In the genomic region with DNA sequence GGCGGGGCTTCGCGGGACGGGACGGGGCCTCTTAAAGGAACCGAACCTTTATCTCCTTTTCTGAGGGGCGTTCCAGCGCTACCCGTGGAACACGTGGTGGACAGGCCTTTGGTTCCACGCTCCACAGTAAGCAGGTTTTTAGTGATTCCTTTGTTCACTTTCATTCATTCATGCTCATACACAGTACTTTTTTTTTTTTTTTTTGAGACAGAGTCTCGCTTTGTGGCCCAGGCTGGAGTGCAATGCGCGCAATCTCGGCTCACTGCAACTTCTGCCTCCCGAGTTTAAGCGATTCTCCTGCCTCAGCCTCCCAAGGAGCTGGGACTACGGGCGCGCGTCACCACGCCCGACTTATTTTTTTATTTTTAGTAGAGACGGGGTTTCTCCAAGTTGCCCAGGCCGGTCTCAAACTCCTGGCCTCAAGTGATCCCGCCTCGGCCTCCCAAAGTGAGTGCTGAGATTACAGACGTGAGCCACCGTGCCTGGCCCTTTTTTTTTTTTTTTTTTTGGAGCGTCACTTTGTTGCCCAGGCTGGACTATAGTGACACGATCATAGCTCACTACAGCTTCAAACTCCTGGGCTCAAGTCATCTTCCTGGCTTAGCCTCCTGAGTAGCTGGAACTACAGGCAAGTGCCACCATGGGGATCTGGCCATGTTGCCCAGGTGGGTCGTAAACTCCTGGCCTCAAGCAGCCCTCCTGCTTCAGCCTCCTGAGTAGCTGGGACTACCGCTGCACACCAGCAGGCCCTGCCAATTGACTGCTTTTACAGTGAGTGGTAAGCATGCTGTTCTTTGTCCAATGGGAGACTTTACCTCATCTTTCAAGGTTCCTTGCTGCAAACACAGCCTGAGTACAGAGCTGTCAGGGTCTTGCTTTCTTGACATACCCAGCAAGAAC, we compare ENCODE assay signal across 8 cellular contexts. TPM values are rescaled to one million over a fixed set of nuclear protein-coding genes. Genes with fewer than 3 reads are reported as not detected.
DNase-seq lines count a peak whose midpoint lies in the region; ATAC-seq, FAIRE-seq and TF ChIP-seq lines count a peak whose summit lies in the region.

No MANE protein-coding gene starts in this region.

- H3K4me2 ChIP-seq in A549, result peak overlapping the region; percentile 80

- WGBS in A549 (ENCODE audit: missing lambda C conversion rate), result 50% methylated on average over 33 of the region's 33 CpGs
- WGBS in mesodermal cell (ENCODE audit: insufficient coverage in 2 of 2), 2 experiments, result 56 to 59% methylated on average over 31 to 32 of the region's 33 CpGs

- no peak for TF ChIP-seq POLR2A in A549 (IDR thresholded peaks at IDR 0.05; ENCODE audit: low read length)

- TF ChIP-seq CTCF in A549 (IDR thresholded peaks at IDR 0.05), result no peak
- TF ChIP-seq CTCF in brain microvascular endothelial cell (IDR thresholded peaks at IDR 0.05; ENCODE audit: low read depth, low read length, missing control alignments), result no peak

- POLR2A ChIA-PET in A549 (lab: Yijun Ruan, JAX), result interaction anchor here (0.5 to 1.1 kb wide), 4 partner anchors 122 to 563 kb away, joined by 4 to 5 read pairs (median 5); a partner anchor contains a TSS

- TF ChIP-seq RAD21 in A549 (conservative IDR thresholded peaks at IDR 0.05 in 1 of 2, IDR thresholded peaks at IDR 0.05 in 1 of 2), result no peak

- H3K36me3 ChIP-seq in brain microvascular endothelial cell (replicated peaks) (no peaks in the 10 kb centered on the region), mesodermal cell (ENCODE audit: control insufficient read depth, insufficient read depth, low read length) (peaks cover 27% of the 10 kb centered on the region)

- H3K4me1 ChIP-seq in A549, result peaks cover 12% of the 10 kb centered on the region; the same call in 2 of the 3 replicates
- peaks cover 3% of the 10 kb centered on the region for H3K4me1 ChIP-seq in mesodermal cell (ENCODE audit: control insufficient read depth, insufficient read depth, low read length, poor library complexity, severe bottlenecking)

- in situ Hi-C loops in brain microvascular endothelial cell (cut with HindIII; ENCODE audit: low pct_ligation_motif_present, low sequenced_read_pairs), result no loop called here

- H3K4me3 ChIP-seq in A549 (peak overlapping the region; percentile 92), brain microvascular endothelial cell (ENCODE audit: low read depth, low read length) (peak overlapping the region; percentile 88), mesodermal cell (ENCODE audit: extremely low read depth, insufficient read depth, low read length, poor library complexity, severe bottlenecking) (peak overlapping the region; percentile 62)

- H3K27ac ChIP-seq in A549 (peak overlapping the region; percentile 90 to 95), brain microvascular endothelial cell (peak overlapping the region; percentile 3), mesodermal cell (ENCODE audit: low read depth, low read length, severe bottlenecking) (peak overlapping the region; percentile 43), substantia nigra (ENCODE audit: low read depth, low read length, poor library complexity, severe bottlenecking) (no peak overlapping the region)

- TF ChIP-seq EP300 in A549 (IDR thresholded peaks at IDR 0.05), result no peak

- CTCF ChIA-PET in A549 (lab: Yijun Ruan, JAX), result interaction anchor here (1.0 to 2.2 kb wide), 8 partner anchors 9 to 283 kb away, joined by 3 to 18 read pairs (median 4); no protein-coding TSS in a partner anchor

- ATAC-seq in A549 (no peak), HG03558 (IDR thresholded peaks at IDR 0.05; ENCODE audit: extremely low read depth, unreplicated experiment) (peak; percentile 28), GM18907 (IDR thresholded peaks at IDR 0.05; ENCODE audit: unreplicated experiment) (no peak)

- DNase-seq in A549 (ENCODE audit: low read depth in 1 of 2, low spot score in 1 of 2), result no peak
- no peak for DNase-seq in brain microvascular endothelial cell
- no peak for DNase-seq in activated CD4-positive, CD25-positive, alpha-beta regulatory T cell treated with anti-CD3 and anti-CD28 coated beads, Interleukin-2, amount 50 U/mL, for 72 hours
- DNase-seq in NCI-H446 treated with DMSO at 0.1 percent for 48 hours (lab: John Stamatoyannopoulos, UW), result no peak
- DNase-seq in substantia nigra (lab: John Stamatoyannopoulos, UW), result no peak

- no peak for FAIRE-seq in A549 (lab: Jason Lieb, UNC)

- no peaks in the 10 kb centered on the region for H3K9me3 ChIP-seq in A549
- no peaks in the 10 kb centered on the region for H3K9me3 ChIP-seq in mesodermal cell (ENCODE audit: control insufficient read depth, low read length)

- H3K27me3 ChIP-seq in brain microvascular endothelial cell (replicated peaks), result no peaks in the 10 kb centered on the region

TF ChIP-seq in A549, 52 proteins besides CTCF, POLR2A, EP300 and RAD21:
- TF ChIP-seq ZFP36 (IDR thresholded peaks at IDR 0.05; ENCODE audit: borderline replicate concordance, partially characterized antibody) (no peak), BHLHE40 (IDR thresholded peaks at IDR 0.05; ENCODE audit: low read depth, low read length) (peak; percentile 81; the same call in 1 of the 2 replicates), ZC3H11A (IDR thresholded peaks at IDR 0.05) (no peak), HOXB13 (CRISPR knock-in tag; IDR thresholded peaks at IDR 0.05; ENCODE audit: low read depth) (0 out of 2 replicates have a peak, but pooled peaks have one; percentile 57), CHD4 (IDR thresholded peaks at IDR 0.05; ENCODE audit: borderline replicate concordance) (no peak), EHMT2 (IDR thresholded peaks at IDR 0.05; ENCODE audit: low read depth) (no peak)
- TF ChIP-seq, protein P1, sequence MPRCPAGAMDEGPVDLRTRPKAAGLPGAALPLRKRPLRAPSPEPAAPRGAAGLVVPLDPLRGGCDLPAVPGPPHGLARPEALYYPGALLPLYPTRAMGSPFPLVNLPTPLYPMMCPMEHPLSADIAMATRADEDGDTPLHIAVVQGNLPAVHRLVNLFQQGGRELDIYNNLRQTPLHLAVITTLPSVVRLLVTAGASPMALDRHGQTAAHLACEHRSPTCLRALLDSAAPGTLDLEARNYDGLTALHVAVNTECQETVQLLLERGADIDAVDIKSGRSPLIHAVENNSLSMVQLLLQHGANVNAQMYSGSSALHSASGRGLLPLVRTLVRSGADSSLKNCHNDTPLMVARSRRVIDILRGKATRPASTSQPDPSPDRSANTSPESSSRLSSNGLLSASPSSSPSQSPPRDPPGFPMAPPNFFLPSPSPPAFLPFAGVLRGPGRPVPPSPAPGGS (IDR thresholded peaks at IDR 0.05), result no peak
- TF ChIP-seq, protein P2, sequence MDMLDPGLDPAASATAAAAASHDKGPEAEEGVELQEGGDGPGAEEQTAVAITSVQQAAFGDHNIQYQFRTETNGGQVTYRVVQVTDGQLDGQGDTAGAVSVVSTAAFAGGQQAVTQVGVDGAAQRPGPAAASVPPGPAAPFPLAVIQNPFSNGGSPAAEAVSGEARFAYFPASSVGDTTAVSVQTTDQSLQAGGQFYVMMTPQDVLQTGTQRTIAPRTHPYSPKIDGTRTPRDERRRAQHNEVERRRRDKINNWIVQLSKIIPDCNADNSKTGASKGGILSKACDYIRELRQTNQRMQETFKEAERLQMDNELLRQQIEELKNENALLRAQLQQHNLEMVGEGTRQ (IDR thresholded peaks at IDR 0.05), result peak; percentile 90; the same call in 1 of the 2 replicates

RNA-seq across cellular contexts. Expression of a gene that starts 0.5 kb away (rescaled TPM):
- 22.3 and 23.9 TPM in 2 replicates for polyA plus RNA-seq in A549 (2011; rRNA removed)
- polyA plus RNA-seq in A549 (2012; cell fraction: cytosol; rRNA removed), result 73.2 and 81.0 TPM in 2 replicates
- polyA plus RNA-seq in A549 (2012; cell fraction: nucleus; rRNA removed), result 79.3 and 105 TPM in 2 replicates
- polyA plus RNA-seq in A549 (2017; fragmentation: RNase III; extraction: RNeasy Plus Mini Kit Qiagen cat#74134 plus additional on column Dnase treatment), result 34.7 to 40.1 TPM (median 36.5 TPM) in 3 replicates
- 19.6 and 24.1 TPM in 2 replicates for polyA minus RNA-seq in A549 (2011; rRNA and poly(A)+ RNA removed)
- polyA plus RNA-seq in mesodermal cell (2013, experiment 1 of 2), result 14.5 TPM
- polyA plus RNA-seq in mesodermal cell (2013, experiment 2 of 2), result 14.1 TPM

RNA-seq across cellular contexts. Expression of a gene that starts 20.8 kb away (rescaled TPM):
- polyA plus RNA-seq in A549 (2011; rRNA removed) (0.18 and 0.29 TPM in 2 replicates), A549 (2017; fragmentation: RNase III; extraction: RNeasy Plus Mini Kit Qiagen cat#74134 plus additional on column Dnase treatment) (0.24 to 0.35 TPM (median 0.26 TPM) in 3 replicates)
- 0.22 and 0.23 TPM in 2 replicates for polyA plus RNA-seq in A549 (2012; cell fraction: cytosol; rRNA removed)
- 4.9 and 5.0 TPM in 2 replicates for polyA plus RNA-seq in A549 (2012; cell fraction: nucleus; rRNA removed)
- 0.21 and 0.29 TPM in 2 replicates for polyA minus RNA-seq in A549 (2011; rRNA and poly(A)+ RNA removed)
- polyA plus RNA-seq in mesodermal cell (2013, experiment 1 of 2), result 0.92 TPM
- polyA plus RNA-seq in mesodermal cell (2013, experiment 2 of 2), result 1.1 TPM

RNA-seq across cellular contexts. Expression of a gene that starts 21.8 kb away (rescaled TPM):
- polyA plus RNA-seq in A549 (2011; rRNA removed) (1.3 and 1.7 TPM in 2 replicates), A549 (2017; fragmentation: RNase III; extraction: RNeasy Plus Mini Kit Qiagen cat#74134 plus additional on column Dnase treatment) (0.84 to 1.3 TPM (median 1.1 TPM) in 3 replicates)
- 0.99 and 1.3 TPM in 2 replicates for polyA plus RNA-seq in A549 (2012; cell fraction: cytosol; rRNA removed)
- 0.52 and 0.75 TPM in 2 replicates for polyA plus RNA-seq in A549 (2012; cell fraction: nucleus; rRNA removed)
- polyA minus RNA-seq in A549 (2011; rRNA and poly(A)+ RNA removed), result 0.83 and 1.8 TPM in 2 replicates
- 6.2 TPM for polyA plus RNA-seq in mesodermal cell (2013, experiment 1 of 2)
- polyA plus RNA-seq in mesodermal cell (2013, experiment 2 of 2), result 3.4 TPM

RNA-seq across cellular contexts. Expression of a gene that starts 32.6 kb away (rescaled TPM):
- polyA plus RNA-seq in A549 (2011; rRNA removed) (not detected in 2 replicates), A549 (2017; fragmentation: RNase III; extraction: RNeasy Plus Mini Kit Qiagen cat#74134 plus additional on column Dnase treatment) (0.14 to 0.15 TPM (median 0.15 TPM) in 3 replicates)
- 0.25 and 0.76 TPM in 2 replicates for polyA plus RNA-seq in A549 (2012; cell fraction: cytosol; rRNA removed)
- polyA plus RNA-seq in A549 (2012; cell fraction: nucleus; rRNA removed), result 1.3 and 2.3 TPM in 2 replicates
- polyA minus RNA-seq in A549 (2011; rRNA and poly(A)+ RNA removed), result not detected in 2 replicates
- polyA plus RNA-seq in mesodermal cell (2013, experiment 1 of 2), result not detected
- polyA plus RNA-seq in mesodermal cell (2013, experiment 2 of 2), result not detected
